In the genomic region with DNA sequence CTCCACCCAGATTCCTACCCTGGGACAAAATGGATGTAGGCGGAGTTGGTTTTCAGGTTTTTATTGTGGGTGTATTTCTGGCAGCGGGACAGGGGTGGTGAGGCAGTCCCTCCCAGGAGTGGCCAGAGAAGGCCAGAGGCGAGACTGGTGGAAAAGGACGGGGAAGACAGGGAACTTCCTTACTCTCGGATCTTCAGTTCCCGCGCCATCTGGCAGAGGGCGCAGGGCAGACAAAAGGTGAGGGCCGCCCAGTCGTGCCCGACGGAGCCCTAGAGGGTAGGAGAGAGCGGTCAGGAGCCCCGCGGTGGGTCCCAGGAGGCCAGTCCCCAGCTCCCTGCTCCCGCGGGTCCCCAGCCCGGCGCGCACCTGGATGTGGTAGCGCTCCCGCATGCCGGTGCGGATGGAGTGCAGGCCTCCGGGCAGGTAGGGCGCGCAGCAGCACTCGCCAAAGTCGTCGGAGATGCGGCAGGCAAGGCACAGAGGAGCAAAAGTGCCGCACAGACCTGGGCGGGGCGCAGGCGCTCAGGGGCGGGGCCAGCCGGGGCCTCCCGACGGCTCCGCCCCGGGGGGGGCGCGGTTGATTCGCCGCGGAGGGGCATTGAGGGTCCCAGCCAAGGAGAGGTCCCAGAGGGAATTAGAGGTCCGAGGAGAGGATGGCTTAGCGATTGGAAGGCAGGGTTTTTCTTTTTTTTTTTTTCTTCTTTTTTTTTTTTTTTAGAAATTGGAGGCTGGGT, we compare ENCODE assay signal across 1 cellular context.
TF ChIP-seq lines count a peak whose summit lies in the region.

No MANE protein-coding gene starts in this region.

TF ChIP-seq in HepG2, 621 proteins besides CTCF, POLR2A, EP300 and RAD21 (continued from another document and continues in another):
- TF ChIP-seq, protein P1, sequence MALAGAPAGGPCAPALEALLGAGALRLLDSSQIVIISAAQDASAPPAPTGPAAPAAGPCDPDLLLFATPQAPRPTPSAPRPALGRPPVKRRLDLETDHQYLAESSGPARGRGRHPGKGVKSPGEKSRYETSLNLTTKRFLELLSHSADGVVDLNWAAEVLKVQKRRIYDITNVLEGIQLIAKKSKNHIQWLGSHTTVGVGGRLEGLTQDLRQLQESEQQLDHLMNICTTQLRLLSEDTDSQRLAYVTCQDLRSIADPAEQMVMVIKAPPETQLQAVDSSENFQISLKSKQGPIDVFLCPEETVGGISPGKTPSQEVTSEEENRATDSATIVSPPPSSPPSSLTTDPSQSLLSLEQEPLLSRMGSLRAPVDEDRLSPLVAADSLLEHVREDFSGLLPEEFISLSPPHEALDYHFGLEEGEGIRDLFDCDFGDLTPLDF (CRISPR knock-in tag; IDR thresholded peaks at IDR 0.05), result no peak
- TF ChIP-seq ZNF777 (CRISPR knock-in tag; IDR thresholded peaks at IDR 0.05), result peak; percentile 100
- TF ChIP-seq HNRNPUL1 (IDR thresholded peaks at IDR 0.05; ENCODE audit: low read depth, low read length), result no peak
- no peak for TF ChIP-seq NONO (IDR thresholded peaks at IDR 0.05)
- TF ChIP-seq NONO (CRISPR knock-in tag; conservative IDR thresholded peaks at IDR 0.05), result 0 out of 2 replicates have a peak, but pooled peaks have one; percentile 12
- no peak for TF ChIP-seq ZNF746 (CRISPR knock-in tag; IDR thresholded peaks at IDR 0.05)
- TF ChIP-seq, protein P2, sequence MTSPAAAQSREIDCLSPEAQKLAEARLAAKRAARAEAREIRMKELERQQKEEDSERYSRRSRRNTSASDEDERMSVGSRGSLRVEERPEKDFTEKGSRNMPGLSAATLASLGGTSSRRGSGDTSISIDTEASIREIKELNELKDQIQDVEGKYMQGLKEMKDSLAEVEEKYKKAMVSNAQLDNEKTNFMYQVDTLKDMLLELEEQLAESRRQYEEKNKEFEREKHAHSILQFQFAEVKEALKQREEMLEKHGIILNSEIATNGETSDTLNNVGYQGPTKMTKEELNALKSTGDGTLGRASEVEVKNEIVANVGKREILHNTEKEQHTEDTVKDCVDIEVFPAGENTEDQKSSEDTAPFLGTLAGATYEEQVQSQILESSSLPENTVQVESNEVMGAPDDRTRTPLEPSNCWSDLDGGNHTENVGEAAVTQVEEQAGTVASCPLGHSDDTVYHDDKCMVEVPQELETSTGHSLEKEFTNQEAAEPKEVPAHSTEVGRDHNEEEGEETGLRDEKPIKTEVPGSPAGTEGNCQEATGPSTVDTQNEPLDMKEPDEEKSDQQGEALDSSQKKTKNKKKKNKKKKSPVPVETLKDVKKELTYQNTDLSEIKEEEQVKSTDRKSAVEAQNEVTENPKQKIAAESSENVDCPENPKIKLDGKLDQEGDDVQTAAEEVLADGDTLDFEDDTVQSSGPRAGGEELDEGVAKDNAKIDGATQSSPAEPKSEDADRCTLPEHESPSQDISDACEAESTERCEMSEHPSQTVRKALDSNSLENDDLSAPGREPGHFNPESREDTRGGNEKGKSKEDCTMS (CRISPR knock-in tag; conservative IDR thresholded peaks at IDR 0.05), result no peak
- no peak for TF ChIP-seq EZH2 (conservative IDR thresholded peaks at IDR 0.05; ENCODE audit: low read depth, low read length)
- TF ChIP-seq, protein P3, sequence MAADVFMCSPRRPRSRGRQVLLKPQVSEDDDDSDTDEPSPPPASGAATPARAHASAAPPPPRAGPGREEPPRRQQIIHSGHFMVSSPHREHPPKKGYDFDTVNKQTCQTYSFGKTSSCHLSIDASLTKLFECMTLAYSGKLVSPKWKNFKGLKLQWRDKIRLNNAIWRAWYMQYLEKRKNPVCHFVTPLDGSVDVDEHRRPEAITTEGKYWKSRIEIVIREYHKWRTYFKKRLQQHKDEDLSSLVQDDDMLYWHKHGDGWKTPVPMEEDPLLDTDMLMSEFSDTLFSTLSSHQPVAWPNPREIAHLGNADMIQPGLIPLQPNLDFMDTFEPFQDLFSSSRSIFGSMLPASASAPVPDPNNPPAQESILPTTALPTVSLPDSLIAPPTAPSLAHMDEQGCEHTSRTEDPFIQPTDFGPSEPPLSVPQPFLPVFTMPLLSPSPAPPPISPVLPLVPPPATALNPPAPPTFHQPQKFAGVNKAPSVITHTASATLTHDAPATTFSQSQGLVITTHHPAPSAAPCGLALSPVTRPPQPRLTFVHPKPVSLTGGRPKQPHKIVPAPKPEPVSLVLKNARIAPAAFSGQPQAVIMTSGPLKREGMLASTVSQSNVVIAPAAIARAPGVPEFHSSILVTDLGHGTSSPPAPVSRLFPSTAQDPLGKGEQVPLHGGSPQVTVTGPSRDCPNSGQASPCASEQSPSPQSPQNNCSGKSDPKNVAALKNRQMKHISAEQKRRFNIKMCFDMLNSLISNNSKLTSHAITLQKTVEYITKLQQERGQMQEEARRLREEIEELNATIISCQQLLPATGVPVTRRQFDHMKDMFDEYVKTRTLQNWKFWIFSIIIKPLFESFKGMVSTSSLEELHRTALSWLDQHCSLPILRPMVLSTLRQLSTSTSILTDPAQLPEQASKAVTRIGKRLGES (CRISPR knock-in tag; IDR thresholded peaks at IDR 0.05; ENCODE audit: borderline replicate concordance), result no peak
- TF ChIP-seq SP140L (CRISPR knock-in tag; IDR thresholded peaks at IDR 0.05; ENCODE audit: borderline replicate concordance), result no peak
- no peak for TF ChIP-seq POLR2AphosphoS5 (IDR thresholded peaks at IDR 0.05; ENCODE audit: low read depth, low read length)
- TF ChIP-seq ZNF337 (CRISPR knock-in tag; IDR thresholded peaks at IDR 0.05; ENCODE audit: borderline replicate concordance, low read depth), result no peak
- no peak for TF ChIP-seq WIZ (CRISPR knock-in tag; IDR thresholded peaks at IDR 0.05)
- TF ChIP-seq ZNF891 (CRISPR knock-in tag; IDR thresholded peaks at IDR 0.05), result no peak
- no peak for TF ChIP-seq ZNF256 (CRISPR knock-in tag; conservative IDR thresholded peaks at IDR 0.05)
- TF ChIP-seq ZBTB21 (CRISPR knock-in tag; IDR thresholded peaks at IDR 0.05), result no peak
- TF ChIP-seq ZMYM2 (CRISPR knock-in tag; IDR thresholded peaks at IDR 0.05), result peak; percentile 78
- no peak for TF ChIP-seq ZNF12 (CRISPR knock-in tag; IDR thresholded peaks at IDR 0.05)
- TF ChIP-seq, protein P4, sequence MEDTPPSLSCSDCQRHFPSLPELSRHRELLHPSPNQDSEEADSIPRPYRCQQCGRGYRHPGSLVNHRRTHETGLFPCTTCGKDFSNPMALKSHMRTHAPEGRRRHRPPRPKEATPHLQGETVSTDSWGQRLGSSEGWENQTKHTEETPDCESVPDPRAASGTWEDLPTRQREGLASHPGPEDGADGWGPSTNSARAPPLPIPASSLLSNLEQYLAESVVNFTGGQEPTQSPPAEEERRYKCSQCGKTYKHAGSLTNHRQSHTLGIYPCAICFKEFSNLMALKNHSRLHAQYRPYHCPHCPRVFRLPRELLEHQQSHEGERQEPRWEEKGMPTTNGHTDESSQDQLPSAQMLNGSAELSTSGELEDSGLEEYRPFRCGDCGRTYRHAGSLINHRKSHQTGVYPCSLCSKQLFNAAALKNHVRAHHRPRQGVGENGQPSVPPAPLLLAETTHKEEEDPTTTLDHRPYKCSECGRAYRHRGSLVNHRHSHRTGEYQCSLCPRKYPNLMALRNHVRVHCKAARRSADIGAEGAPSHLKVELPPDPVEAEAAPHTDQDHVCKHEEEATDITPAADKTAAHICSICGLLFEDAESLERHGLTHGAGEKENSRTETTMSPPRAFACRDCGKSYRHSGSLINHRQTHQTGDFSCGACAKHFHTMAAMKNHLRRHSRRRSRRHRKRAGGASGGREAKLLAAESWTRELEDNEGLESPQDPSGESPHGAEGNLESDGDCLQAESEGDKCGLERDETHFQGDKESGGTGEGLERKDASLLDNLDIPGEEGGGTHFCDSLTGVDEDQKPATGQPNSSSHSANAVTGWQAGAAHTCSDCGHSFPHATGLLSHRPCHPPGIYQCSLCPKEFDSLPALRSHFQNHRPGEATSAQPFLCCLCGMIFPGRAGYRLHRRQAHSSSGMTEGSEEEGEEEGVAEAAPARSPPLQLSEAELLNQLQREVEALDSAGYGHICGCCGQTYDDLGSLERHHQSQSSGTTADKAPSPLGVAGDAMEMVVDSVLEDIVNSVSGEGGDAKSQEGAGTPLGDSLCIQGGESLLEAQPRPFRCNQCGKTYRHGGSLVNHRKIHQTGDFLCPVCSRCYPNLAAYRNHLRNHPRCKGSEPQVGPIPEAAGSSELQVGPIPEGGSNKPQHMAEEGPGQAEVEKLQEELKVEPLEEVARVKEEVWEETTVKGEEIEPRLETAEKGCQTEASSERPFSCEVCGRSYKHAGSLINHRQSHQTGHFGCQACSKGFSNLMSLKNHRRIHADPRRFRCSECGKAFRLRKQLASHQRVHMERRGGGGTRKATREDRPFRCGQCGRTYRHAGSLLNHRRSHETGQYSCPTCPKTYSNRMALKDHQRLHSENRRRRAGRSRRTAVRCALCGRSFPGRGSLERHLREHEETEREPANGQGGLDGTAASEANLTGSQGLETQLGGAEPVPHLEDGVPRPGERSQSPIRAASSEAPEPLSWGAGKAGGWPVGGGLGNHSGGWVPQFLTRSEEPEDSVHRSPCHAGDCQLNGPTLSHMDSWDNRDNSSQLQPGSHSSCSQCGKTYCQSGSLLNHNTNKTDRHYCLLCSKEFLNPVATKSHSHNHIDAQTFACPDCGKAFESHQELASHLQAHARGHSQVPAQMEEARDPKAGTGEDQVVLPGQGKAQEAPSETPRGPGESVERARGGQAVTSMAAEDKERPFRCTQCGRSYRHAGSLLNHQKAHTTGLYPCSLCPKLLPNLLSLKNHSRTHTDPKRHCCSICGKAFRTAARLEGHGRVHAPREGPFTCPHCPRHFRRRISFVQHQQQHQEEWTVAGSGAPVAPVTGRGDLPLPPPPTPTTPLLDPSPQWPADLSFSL (CRISPR knock-in tag; IDR thresholded peaks at IDR 0.05), result no peak
- TF ChIP-seq ZBTB20 (CRISPR knock-in tag; IDR thresholded peaks at IDR 0.05; ENCODE audit: borderline replicate concordance, low read depth), result no peak
- TF ChIP-seq, protein P5, sequence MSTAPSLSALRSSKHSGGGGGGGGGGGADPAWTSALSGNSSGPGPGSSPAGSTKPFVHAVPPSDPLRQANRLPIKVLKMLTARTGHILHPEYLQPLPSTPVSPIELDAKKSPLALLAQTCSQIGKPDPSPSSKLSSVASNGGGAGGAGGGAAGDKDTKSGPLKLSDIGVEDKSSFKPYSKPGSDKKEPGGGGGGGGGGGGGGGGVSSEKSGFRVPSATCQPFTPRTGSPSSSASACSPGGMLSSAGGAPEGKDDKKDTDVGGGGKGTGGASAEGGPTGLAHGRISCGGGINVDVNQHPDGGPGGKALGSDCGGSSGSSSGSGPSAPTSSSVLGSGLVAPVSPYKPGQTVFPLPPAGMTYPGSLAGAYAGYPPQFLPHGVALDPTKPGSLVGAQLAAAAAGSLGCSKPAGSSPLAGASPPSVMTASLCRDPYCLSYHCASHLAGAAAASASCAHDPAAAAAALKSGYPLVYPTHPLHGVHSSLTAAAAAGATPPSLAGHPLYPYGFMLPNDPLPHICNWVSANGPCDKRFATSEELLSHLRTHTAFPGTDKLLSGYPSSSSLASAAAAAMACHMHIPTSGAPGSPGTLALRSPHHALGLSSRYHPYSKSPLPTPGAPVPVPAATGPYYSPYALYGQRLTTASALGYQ (CRISPR knock-in tag; IDR thresholded peaks at IDR 0.05), result no peak
- TF ChIP-seq ZNF136 (CRISPR knock-in tag; IDR thresholded peaks at IDR 0.05; ENCODE audit: low read depth), result 0 out of 2 replicates have a peak, but pooled peaks have one; percentile 30
- TF ChIP-seq ZC3H4 (CRISPR knock-in tag; IDR thresholded peaks at IDR 0.05; ENCODE audit: borderline replicate concordance), result no peak
- TF ChIP-seq, protein P6, sequence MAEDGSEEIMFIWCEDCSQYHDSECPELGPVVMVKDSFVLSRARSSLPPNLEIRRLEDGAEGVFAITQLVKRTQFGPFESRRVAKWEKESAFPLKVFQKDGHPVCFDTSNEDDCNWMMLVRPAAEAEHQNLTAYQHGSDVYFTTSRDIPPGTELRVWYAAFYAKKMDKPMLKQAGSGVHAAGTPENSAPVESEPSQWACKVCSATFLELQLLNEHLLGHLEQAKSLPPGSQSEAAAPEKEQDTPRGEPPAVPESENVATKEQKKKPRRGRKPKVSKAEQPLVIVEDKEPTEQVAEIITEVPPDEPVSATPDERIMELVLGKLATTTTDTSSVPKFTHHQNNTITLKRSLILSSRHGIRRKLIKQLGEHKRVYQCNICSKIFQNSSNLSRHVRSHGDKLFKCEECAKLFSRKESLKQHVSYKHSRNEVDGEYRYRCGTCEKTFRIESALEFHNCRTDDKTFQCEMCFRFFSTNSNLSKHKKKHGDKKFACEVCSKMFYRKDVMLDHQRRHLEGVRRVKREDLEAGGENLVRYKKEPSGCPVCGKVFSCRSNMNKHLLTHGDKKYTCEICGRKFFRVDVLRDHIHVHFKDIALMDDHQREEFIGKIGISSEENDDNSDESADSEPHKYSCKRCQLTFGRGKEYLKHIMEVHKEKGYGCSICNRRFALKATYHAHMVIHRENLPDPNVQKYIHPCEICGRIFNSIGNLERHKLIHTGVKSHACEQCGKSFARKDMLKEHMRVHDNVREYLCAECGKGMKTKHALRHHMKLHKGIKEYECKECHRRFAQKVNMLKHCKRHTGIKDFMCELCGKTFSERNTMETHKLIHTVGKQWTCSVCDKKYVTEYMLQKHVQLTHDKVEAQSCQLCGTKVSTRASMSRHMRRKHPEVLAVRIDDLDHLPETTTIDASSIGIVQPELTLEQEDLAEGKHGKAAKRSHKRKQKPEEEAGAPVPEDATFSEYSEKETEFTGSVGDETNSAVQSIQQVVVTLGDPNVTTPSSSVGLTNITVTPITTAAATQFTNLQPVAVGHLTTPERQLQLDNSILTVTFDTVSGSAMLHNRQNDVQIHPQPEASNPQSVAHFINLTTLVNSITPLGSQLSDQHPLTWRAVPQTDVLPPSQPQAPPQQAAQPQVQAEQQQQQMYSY (CRISPR knock-in tag; IDR thresholded peaks at IDR 0.05), result no peak
- TF ChIP-seq ZSCAN30 (CRISPR knock-in tag; IDR thresholded peaks at IDR 0.05), result no peak
- TF ChIP-seq FOSL2 (CRISPR knock-in tag; IDR thresholded peaks at IDR 0.05), result no peak
- TF ChIP-seq, protein P7, sequence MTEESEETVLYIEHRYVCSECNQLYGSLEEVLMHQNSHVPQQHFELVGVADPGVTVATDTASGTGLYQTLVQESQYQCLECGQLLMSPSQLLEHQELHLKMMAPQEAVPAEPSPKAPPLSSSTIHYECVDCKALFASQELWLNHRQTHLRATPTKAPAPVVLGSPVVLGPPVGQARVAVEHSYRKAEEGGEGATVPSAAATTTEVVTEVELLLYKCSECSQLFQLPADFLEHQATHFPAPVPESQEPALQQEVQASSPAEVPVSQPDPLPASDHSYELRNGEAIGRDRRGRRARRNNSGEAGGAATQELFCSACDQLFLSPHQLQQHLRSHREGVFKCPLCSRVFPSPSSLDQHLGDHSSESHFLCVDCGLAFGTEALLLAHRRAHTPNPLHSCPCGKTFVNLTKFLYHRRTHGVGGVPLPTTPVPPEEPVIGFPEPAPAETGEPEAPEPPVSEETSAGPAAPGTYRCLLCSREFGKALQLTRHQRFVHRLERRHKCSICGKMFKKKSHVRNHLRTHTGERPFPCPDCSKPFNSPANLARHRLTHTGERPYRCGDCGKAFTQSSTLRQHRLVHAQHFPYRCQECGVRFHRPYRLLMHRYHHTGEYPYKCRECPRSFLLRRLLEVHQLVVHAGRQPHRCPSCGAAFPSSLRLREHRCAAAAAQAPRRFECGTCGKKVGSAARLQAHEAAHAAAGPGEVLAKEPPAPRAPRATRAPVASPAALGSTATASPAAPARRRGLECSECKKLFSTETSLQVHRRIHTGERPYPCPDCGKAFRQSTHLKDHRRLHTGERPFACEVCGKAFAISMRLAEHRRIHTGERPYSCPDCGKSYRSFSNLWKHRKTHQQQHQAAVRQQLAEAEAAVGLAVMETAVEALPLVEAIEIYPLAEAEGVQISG (CRISPR knock-in tag; IDR thresholded peaks at IDR 0.05), result peak; percentile 83
- peak; percentile 19; the same call in 1 of the 2 replicates for TF ChIP-seq BCL6 (CRISPR knock-in tag; IDR thresholded peaks at IDR 0.05)
